16 cellular contexts compared by ENCODE assay signal in the genomic region with DNA sequence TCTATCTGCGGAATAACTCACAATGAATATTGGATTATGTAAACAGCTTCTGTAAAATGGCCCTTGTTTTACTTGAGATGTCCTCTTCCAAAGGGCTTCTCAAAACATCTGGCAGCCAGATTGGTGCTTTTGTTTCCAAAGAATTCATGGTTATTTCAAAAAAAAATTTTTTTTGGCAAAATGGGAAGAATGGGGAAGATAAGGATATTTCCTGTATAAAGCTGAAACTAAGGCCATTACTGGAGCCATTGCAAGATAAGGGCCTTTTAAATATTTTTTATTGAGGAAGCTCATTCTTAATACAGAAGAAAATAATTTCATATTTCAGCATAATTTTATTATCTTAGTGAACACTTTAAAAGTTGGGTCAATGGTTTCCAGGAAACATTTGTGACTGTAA.
DNase-seq lines count a peak whose midpoint lies in the region; ATAC-seq and TF ChIP-seq lines count a peak whose summit lies in the region.
"Had no signal": no experiment of that assay in that cellular context is flagged by ENCODE, and none has a peak within 500 bp of the region (broad histone marks: within the 10 kb centered on the region; RNA-seq: fewer than 3 reads in every experiment).

No MANE protein-coding gene starts in this region.

- H3K9me3 ChIP-seq in GM23248 (ENCODE audit: low read depth) = no peaks in the 10 kb centered on the region

- WGBS in GM23248 (ENCODE audit: low coverage in 1 of 2, low lambda C conversion rate in 2 of 2, missing lambda C conversion rate in 2 of 2), 2 experiments = 13 to 28% methylated on average over 1 of the region's 1 CpG

- no peak for TF ChIP-seq CTCF in cardiac fibroblast (IDR thresholded peaks at IDR 0.05; ENCODE audit: low read depth, low read length)
- TF ChIP-seq CTCF in fibroblast of mammary gland (conservative IDR thresholded peaks at IDR 0.05; ENCODE audit: control insufficient read depth, insufficient read depth, low read depth, low read length) = no peak

- no peaks in the 10 kb centered on the region for H3K79me2 ChIP-seq in GM23248 (ENCODE audit: insufficient read depth)

- H3K4me3 ChIP-seq in GM23248 = no peak overlapping the region
- H3K4me3 ChIP-seq in cardiac fibroblast (replicated peaks in 1 of 2; ENCODE audit: low read depth in 2 of 2, low read length in 2 of 2) = no peak overlapping the region
- no peak overlapping the region for H3K4me3 ChIP-seq in fibroblast of mammary gland (ENCODE audit: control insufficient read depth, low read depth, low read length)
- H3K4me3 ChIP-seq: GM23338 had no signal

- H3K9me2 ChIP-seq in GM23248 (ENCODE audit: insufficient read depth) = no peaks in the 10 kb centered on the region; the same call in 1 of the 2 replicates

- DNase-seq in Right ventricle myocardium inferior (ENCODE audit: missing footprints) (no peak), left cardiac atrium (no peak), GM23248 (peak; percentile 3), cardiac fibroblast (ENCODE audit: low read depth in 2 of 2) (peak; percentile 24 to 31), fibroblast of mammary gland (ENCODE audit: low read depth) (peak; percentile 50), activated gamma-delta T cell treated with Interleukin-2 at 50 U/mL for 16 hours (no peak)
- no peak for DNase-seq in stimulated activated naive CD4-positive, alpha-beta T cell treated with Interleukin-2 at 50 U/mL for 16 hours (lab: John Stamatoyannopoulos, UW)
- DNase-seq: C1 segment of cervical spinal cord; Calu3; CD4-positive, alpha-beta T cell; DMS79; H9 had no signal

- in situ Hi-C loops in GM23248 (cut with MboI) = no loop called here

- no peak overlapping the region for H2AFZ ChIP-seq in GM23248
- H2AFZ ChIP-seq: GM23338 had no signal

- no peaks in the 10 kb centered on the region for H3F3A ChIP-seq in GM23248 (ENCODE audit: insufficient read depth)

- H3K27ac ChIP-seq in GM23248 = no peak overlapping the region
- H3K27ac ChIP-seq: 22Rv1, HL-60 had no signal

- no peak overlapping the region for H3K9ac ChIP-seq in GM23248

- no peaks in the 10 kb centered on the region for H3K36me3 ChIP-seq in GM23248 (ENCODE audit: low read depth)

- ATAC-seq in Right ventricle myocardium inferior (peak; percentile 56), left cardiac atrium (no peak), HG02571 (IDR thresholded peaks at IDR 0.05; ENCODE audit: unreplicated experiment) (no peak)
- ATAC-seq: GM23338 had no signal

- no peaks in the 10 kb centered on the region for H3K27me3 ChIP-seq in GM23248 (replicated peaks; ENCODE audit: insufficient read depth)

- no peaks in the 10 kb centered on the region for H4K20me1 ChIP-seq in GM23248 (ENCODE audit: insufficient read depth)

- intact Hi-C loops in Right ventricle myocardium inferior (cut with DNase I) = no loop called here
- intact Hi-C loops in left cardiac atrium (cut with DNase I) = no loop called here

- no peak overlapping the region for H3K4me2 ChIP-seq in GM23248 (ENCODE audit: unreplicated experiment)
- H3K4me2 ChIP-seq: GM23338 had no signal

- peaks cover 5% of the 10 kb centered on the region for H3K4me1 ChIP-seq in GM23248 (ENCODE audit: insufficient read depth)

Comparison
In these comparisons a context has a peak if more than half of its experiments do, and no peak if none do; other contexts are left out.
1. DNase-seq: peak in GM23248 (single experiment), cardiac fibroblast (2 of 2) and fibroblast of mammary gland (single experiment); none in Right ventricle myocardium inferior (single experiment), left cardiac atrium (single experiment), activated gamma-delta T cell treated with Interleukin-2 at 50 U/mL for 16 hours (single experiment) and stimulated activated naive CD4-positive, alpha-beta T cell treated with Interleukin-2 at 50 U/mL for 16 hours (single experiment).